Comparison of ENCODE assay signal across 20 cellular contexts in the genomic region with DNA sequence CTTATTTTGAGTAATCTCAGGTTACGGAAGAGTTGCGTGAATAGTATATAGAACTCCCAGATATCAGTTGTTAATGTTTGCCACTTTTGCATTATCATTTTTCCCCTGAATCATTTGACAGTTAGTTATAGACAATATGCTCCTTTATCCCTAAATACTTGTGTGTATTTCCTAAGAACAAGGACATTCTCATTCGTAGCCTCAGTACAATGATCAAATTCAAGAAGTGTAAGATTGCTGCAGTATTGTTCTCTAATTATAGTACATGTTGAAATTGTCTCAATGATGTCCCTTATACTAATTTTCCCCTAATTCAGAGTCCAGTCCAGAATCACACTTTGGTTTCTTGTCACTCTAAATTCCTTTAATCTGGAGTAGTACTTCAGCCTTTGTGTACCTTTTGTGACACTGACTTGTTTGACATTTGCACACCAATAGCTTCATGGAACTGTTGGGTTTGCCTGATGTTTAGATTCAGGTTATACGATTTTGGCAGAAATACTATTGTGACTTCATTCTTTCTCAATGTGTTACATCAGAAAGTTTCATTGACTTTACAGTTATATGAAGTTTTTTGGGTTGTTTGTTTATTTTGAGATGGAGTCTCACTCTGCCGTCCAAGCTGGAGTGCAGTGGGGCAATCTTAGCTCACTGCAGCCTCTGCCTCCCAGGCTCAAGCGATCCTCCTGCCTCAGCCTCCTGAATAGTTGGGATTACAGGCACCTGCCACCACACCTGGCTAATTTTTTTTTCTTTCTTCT. TPM values are rescaled to one million over a fixed set of nuclear protein-coding genes. Genes with fewer than 3 reads are reported as not detected.
DNase-seq lines count a peak whose midpoint lies in the region; ATAC-seq lines count a peak whose summit lies in the region.
"Had no signal": no experiment of that assay in that cellular context is flagged by ENCODE, and none has a peak within 500 bp of the region (broad histone marks: within the 10 kb centered on the region; RNA-seq: fewer than 3 reads in every experiment).

No MANE protein-coding gene starts in this region.

- H3K27me3 ChIP-seq in MG63: no peaks in the 10 kb centered on the region
- H3K27me3 ChIP-seq: body of pancreas had no signal

- peak; percentile 36 for DNase-seq in EL
- DNase-seq in MG63: peak; percentile 22
- peak; percentile 29 for DNase-seq in dedifferentiated amniotic fluid mesenchymal stem cell (ENCODE audit: extremely low spot score)
- DNase-seq in foreskin melanocyte: peak; percentile 76
- no peak for DNase-seq in activated naive CD4-positive, alpha-beta T cell treated with Interleukin-2 at 50 U/mL for 16 hours
- DNase-seq in T1000 (lab: John Stamatoyannopoulos, UW): no peak
- no peak for DNase-seq in HPDE6-E6E7 (ENCODE audit: extremely low spot score)
- DNase-seq: activated CD4-positive, alpha-beta T cell treated with anti-CD3 and anti-CD28 coated beads, Interleukin-2, amount 50 U/mL, for 1 hour; activated effector memory CD4-positive, alpha-beta T cell treated with Interleukin-2 at 50 U/mL for 16 hours; body of pancreas; CD4-positive, alpha-beta memory T cell; effector CD8-positive, alpha-beta T cell; head of caudate nucleus; left colon; NCI-H1092; NCI-H187 treated with DMSO at 0.1 percent for 48 hours; psoas muscle; trophoblast cell; WERI-Rb-1 had no signal

- H3K36me3 ChIP-seq in MG63: peaks cover 59% of the 10 kb centered on the region

- ATAC-seq in HG02759 (IDR thresholded peaks at IDR 0.05; ENCODE audit: unreplicated experiment): no peak
- ATAC-seq: body of pancreas, left colon, psoas muscle had no signal

- no peak overlapping the region for H3K4me3 ChIP-seq in MG63
- H3K4me3 ChIP-seq: body of pancreas, psoas muscle had no signal

- H3K9me3 ChIP-seq in MG63: no peaks in the 10 kb centered on the region
- H3K9me3 ChIP-seq: body of pancreas, psoas muscle had no signal

RNA-seq across cellular contexts. Expression of gene DYNC1H1, which starts 13.1 kb away (rescaled TPM):
- total RNA-seq in MG63 (2014; rRNA removed; shearing (Covaris generic); ENCODE audit: low replicate concordance): 108 and 146 TPM in 2 replicates

Comparison
In these comparisons a context has a peak if more than half of its experiments do, and no peak if none do; other contexts are left out.
1. DNase-seq: peak in EL (single experiment), MG63 (single experiment), dedifferentiated amniotic fluid mesenchymal stem cell (single experiment) and foreskin melanocyte (single experiment); none in activated naive CD4-positive, alpha-beta T cell treated with Interleukin-2 at 50 U/mL for 16 hours (single experiment), T1000 (single experiment) and HPDE6-E6E7 (single experiment).